ENCODE assay signal across 29 cellular contexts in genomic region chr11:82855616-82856015, GRCh38.
"Had no signal": no experiment of that assay in that cellular context is flagged by ENCODE, and none has a peak within 500 bp of the region (broad histone marks: within the 10 kb centered on the region; RNA-seq: fewer than 3 reads in every experiment).

No MANE protein-coding gene starts in this region.

- DNase-seq: colonic mucosa; effector CD8-positive, alpha-beta T cell; foreskin melanocyte; glutamatergic neuron; heart right ventricle; hippocampal formation; islet precursor cell; natural killer cell; occipital lobe; ovary; posterior cingulate gyrus; psoas muscle; right cardiac atrium; sigmoid colon; spleen; stimulated activated CD4-positive, alpha-beta T cell treated with anti-CD3 and anti-CD28 coated beads, Interleukin-2, amount 100 ng/mL, for 48 hours; stimulated activated naive B cell treated with anti-CD40 and anti-IgM and Interleukin-4, amounts not matched to agents 10 μg/mL and 1 μg/mL and 100 μg/mL, for 72 hours; upper lobe of right lung; uterus had no signal

- H3K9me3 Mint-ChIP-seq: natural killer cell; stimulated activated naive CD8-positive, alpha-beta T cell treated with anti-CD3 and anti-CD28 coated beads, Interleukin-15, Interleukin-2, amounts not matched to agents 100 ng/mL and 50 ng/mL, for 24 hours had no signal

- H3K27me3 Mint-ChIP-seq: dendritic cell treated with granulocyte-macrophage colony-stimulating factor and Interleukin-4, amounts not matched to agents 40 ng/mL and 50 ng/mL, for 4 days; memory B cell; stimulated activated naive B cell treated with anti-CD40 and anti-IgM and Interleukin-4, amounts not matched to agents 10 μg/mL and 1 μg/mL and 100 μg/mL, for 72 hours; stimulated activated naive CD8-positive, alpha-beta T cell treated with anti-CD3 and anti-CD28 coated beads, Interleukin-15, Interleukin-2, amounts not matched to agents 100 ng/mL and 50 ng/mL, for 24 hours had no signal

- H3K9me3 ChIP-seq: colonic mucosa, esophagus muscularis mucosa, heart right ventricle, ovary, psoas muscle, sigmoid colon, spleen, thoracic aorta, tibial nerve, upper lobe of right lung, uterus had no signal

- H3K36me3 Mint-ChIP-seq: natural killer cell had no signal

- FAIRE-seq: endothelial cell of umbilical vein had no signal

- H3K4me3 ChIP-seq: colonic mucosa, esophagus muscularis mucosa, heart right ventricle, lung, ovary, psoas muscle, sigmoid colon, skin epidermis, spleen, thoracic aorta, tibial nerve, upper lobe of right lung, uterus had no signal

- ATAC-seq: heart right ventricle; left lobe of liver; natural killer cell; psoas muscle; right cardiac atrium; stimulated activated naive B cell treated with anti-CD40 and anti-IgM and Interleukin-4, amounts not matched to agents 10 μg/mL and 1 μg/mL and 100 μg/mL, for 72 hours; upper lobe of right lung had no signal

- H3K27me3 ChIP-seq: colonic mucosa, esophagus muscularis mucosa, heart right ventricle, ovary, sigmoid colon, spleen, tibial nerve, upper lobe of right lung, uterus had no signal

- H3K4me1 ChIP-seq: colonic mucosa, psoas muscle, spleen, upper lobe of right lung had no signal

- H3K27ac ChIP-seq: colonic mucosa, esophagus muscularis mucosa, heart right ventricle, ovary, psoas muscle, sigmoid colon, skin epidermis, spleen, thoracic aorta, tibial nerve, upper lobe of right lung, uterus had no signal

- H3K36me3 ChIP-seq: colonic mucosa, ovary, sigmoid colon, thoracic aorta, tibial nerve, upper lobe of right lung, uterus had no signal

- H3K27ac Mint-ChIP-seq: dendritic cell treated with granulocyte-macrophage colony-stimulating factor and Interleukin-4, amounts not matched to agents 40 ng/mL and 50 ng/mL, for 4 days; memory B cell; natural killer cell; stimulated activated naive B cell treated with anti-CD40 and anti-IgM and Interleukin-4, amounts not matched to agents 10 μg/mL and 1 μg/mL and 100 μg/mL, for 72 hours; stimulated activated naive CD8-positive, alpha-beta T cell treated with anti-CD3 and anti-CD28 coated beads, Interleukin-15, Interleukin-2, amounts not matched to agents 100 ng/mL and 50 ng/mL, for 24 hours had no signal

- H3K4me3 Mint-ChIP-seq: dendritic cell treated with granulocyte-macrophage colony-stimulating factor and Interleukin-4, amounts not matched to agents 40 ng/mL and 50 ng/mL, for 4 days; memory B cell; natural killer cell; stimulated activated naive B cell treated with anti-CD40 and anti-IgM and Interleukin-4, amounts not matched to agents 10 μg/mL and 1 μg/mL and 100 μg/mL, for 72 hours; stimulated activated naive CD8-positive, alpha-beta T cell treated with anti-CD3 and anti-CD28 coated beads, Interleukin-15, Interleukin-2, amounts not matched to agents 100 ng/mL and 50 ng/mL, for 24 hours had no signal
